8 cellular contexts compared by ENCODE assay signal in the genomic region with DNA sequence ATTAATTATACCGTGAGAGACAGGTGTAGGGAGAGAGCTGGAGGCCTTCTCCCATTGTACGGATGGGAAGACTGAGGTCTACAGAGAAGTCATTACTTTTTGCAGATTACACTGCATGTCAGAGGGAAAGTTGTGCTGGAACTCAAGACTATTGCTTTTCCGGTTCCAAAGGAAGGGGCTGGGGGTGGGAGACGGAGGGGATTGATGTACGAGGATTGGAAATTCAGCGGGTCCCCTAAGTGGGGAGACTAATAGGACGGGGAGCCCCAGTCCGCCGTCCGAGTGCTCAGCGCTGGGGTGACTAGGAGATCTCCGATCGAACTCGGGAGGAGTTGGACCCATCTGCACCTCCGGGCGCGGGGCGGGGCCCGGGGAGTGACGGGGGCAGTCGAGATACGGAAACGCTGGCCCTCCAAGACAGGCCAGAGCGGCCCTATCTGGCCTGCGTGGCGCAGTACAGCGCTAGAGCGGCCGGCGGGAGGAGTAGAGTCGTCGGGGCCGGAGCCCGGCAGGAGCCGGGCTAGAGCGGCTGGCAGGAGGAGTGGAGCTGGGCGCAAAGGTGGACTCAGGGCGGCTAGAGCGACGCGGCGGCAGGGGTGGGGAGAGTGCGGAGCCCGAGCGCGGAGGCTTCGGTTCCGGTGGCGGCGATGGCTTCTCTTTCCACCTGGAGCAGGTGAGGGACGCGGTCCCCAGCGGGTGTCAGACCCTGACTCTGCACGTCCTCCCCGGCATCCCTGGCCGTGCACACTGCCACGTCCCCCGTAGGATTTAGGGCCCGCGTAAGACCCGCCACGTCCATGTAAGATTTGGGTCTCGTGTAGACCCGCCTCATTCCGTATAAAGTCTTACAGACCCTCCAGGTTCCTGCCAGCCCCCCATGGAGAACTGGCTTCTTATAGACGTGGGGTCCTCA. TPM values are rescaled to one million over a fixed set of nuclear protein-coding genes. Genes with fewer than 3 reads are reported as not detected.
DNase-seq lines count a peak whose midpoint lies in the region; ATAC-seq and TF ChIP-seq lines count a peak whose summit lies in the region.

No MANE protein-coding gene starts in this region.

- peak overlapping the region; percentile 99 for H3K27ac Mint-ChIP-seq in activated naive CD8-positive, alpha-beta T cell
- H3K27ac Mint-ChIP-seq in glutamatergic neuron (ENCODE audit: unreplicated experiment) (peak overlapping the region; percentile 75), osteocyte (ENCODE audit: unreplicated experiment) (peak overlapping the region; percentile 95)

- H3K9me3 ChIP-seq in thymus (ENCODE audit: control insufficient read depth): no peaks in the 10 kb centered on the region

- H3K4me3 Mint-ChIP-seq in activated naive CD8-positive, alpha-beta T cell: peak overlapping the region; percentile 91
- H3K4me3 Mint-ChIP-seq in glutamatergic neuron (ENCODE audit: unreplicated experiment): peak overlapping the region; percentile 94
- H3K4me3 Mint-ChIP-seq in osteocyte (ENCODE audit: unreplicated experiment): peak overlapping the region; percentile 92

- no peaks in the 10 kb centered on the region for H3K27me3 ChIP-seq in thymus (ENCODE audit: control insufficient read depth, insufficient read depth)

- peaks cover 57% of the 10 kb centered on the region for H3K4me1 Mint-ChIP-seq in activated naive CD8-positive, alpha-beta T cell (ENCODE audit: low read depth)
- H3K4me1 Mint-ChIP-seq in glutamatergic neuron (ENCODE audit: low read depth, unreplicated experiment): peaks cover 11% of the 10 kb centered on the region
- H3K4me1 Mint-ChIP-seq in osteocyte (ENCODE audit: unreplicated experiment): peaks cover 29% of the 10 kb centered on the region

- no peaks in the 10 kb centered on the region for H3K27me3 Mint-ChIP-seq in activated naive CD8-positive, alpha-beta T cell
- H3K27me3 Mint-ChIP-seq in glutamatergic neuron (ENCODE audit: unreplicated experiment): peaks cover 9% of the 10 kb centered on the region
- no peaks in the 10 kb centered on the region for H3K27me3 Mint-ChIP-seq in osteocyte (ENCODE audit: unreplicated experiment)

- H3K27ac ChIP-seq in thymus (ENCODE audit: low read depth): peak overlapping the region; percentile 98

- POLR2A ChIA-PET in GM10248 (lab: Yijun Ruan, JAX): interaction anchor here (0.6 to 1.2 kb wide), 5 partner anchors 11 to 60 kb away, joined by 3 to 4 read pairs (median 4); no protein-coding TSS in a partner anchor

- peaks cover 4% of the 10 kb centered on the region for H3K36me3 Mint-ChIP-seq in activated naive CD8-positive, alpha-beta T cell
- H3K36me3 Mint-ChIP-seq in glutamatergic neuron (ENCODE audit: unreplicated experiment): no peaks in the 10 kb centered on the region
- H3K36me3 Mint-ChIP-seq in osteocyte (ENCODE audit: unreplicated experiment): no peaks in the 10 kb centered on the region

- peaks cover 8% of the 10 kb centered on the region for H3K36me3 ChIP-seq in thymus (ENCODE audit: control insufficient read depth, insufficient read depth)

- DNase-seq in GM10248 (ENCODE audit: extremely low spot score): peak; percentile 93
- peak; percentile 89 for DNase-seq in NCI-H1048 (lab: John Stamatoyannopoulos, UW)
- peak; percentile 95 for DNase-seq in glutamatergic neuron
- peak; percentile 97 for DNase-seq in osteocyte (ENCODE audit: extremely low spot score, unreplicated experiment)

- peaks cover 27% of the 10 kb centered on the region for H3K4me1 ChIP-seq in thymus (ENCODE audit: control insufficient read depth, insufficient read depth, low read length)

- H3K4me3 ChIP-seq in thymus (ENCODE audit: low read length): peak overlapping the region; percentile 86

- TF ChIP-seq CTCF in GM10248 (IDR thresholded peaks at IDR 0.05; ENCODE audit: control extremely low read depth, extremely low read depth, low read depth, missing control alignments) (peak; percentile 8), glutamatergic neuron (IDR thresholded peaks at IDR 0.05; ENCODE audit: partially characterized antibody, unreplicated experiment) (no peak), osteocyte (IDR thresholded peaks at IDR 0.05) (peak; percentile 40)

- CTCF ChIA-PET in GM10248 (lab: Yijun Ruan, JAX): interaction anchor here (1.0 to 8.2 kb wide), 6 partner anchors 11 to 74 kb away, joined by 3 to 60 read pairs (median 4); partner anchors contain the start of gene RPS19

- no peaks in the 10 kb centered on the region for H3K9me3 Mint-ChIP-seq in activated naive CD8-positive, alpha-beta T cell (ENCODE audit: low read depth)
- peaks cover 8% of the 10 kb centered on the region for H3K9me3 Mint-ChIP-seq in glutamatergic neuron (ENCODE audit: unreplicated experiment)
- H3K9me3 Mint-ChIP-seq in osteocyte (ENCODE audit: unreplicated experiment): no peaks in the 10 kb centered on the region

- WGBS in thymus: 1% methylated on average over 66 of the region's 66 CpGs

- ATAC-seq in HG02571 (IDR thresholded peaks at IDR 0.05; ENCODE audit: unreplicated experiment): peak; percentile 73
- ATAC-seq in SK-N-SH treated with all-trans-retinoic acid at 6 μM for 48 hours: peak; percentile 99

TF ChIP-seq in SK-N-SH treated with all-trans-retinoic acid at 6 μM for 48 hours, 23 proteins besides CTCF, POLR2A, EP300 and RAD21:
- TF ChIP-seq ESRRG (CRISPR knock-in tag; IDR thresholded peaks at IDR 0.05): no peak
- TF ChIP-seq ARNTL (CRISPR knock-in tag; IDR thresholded peaks at IDR 0.05; ENCODE audit: borderline replicate concordance, low read depth): no peak
- TF ChIP-seq, protein P1, sequence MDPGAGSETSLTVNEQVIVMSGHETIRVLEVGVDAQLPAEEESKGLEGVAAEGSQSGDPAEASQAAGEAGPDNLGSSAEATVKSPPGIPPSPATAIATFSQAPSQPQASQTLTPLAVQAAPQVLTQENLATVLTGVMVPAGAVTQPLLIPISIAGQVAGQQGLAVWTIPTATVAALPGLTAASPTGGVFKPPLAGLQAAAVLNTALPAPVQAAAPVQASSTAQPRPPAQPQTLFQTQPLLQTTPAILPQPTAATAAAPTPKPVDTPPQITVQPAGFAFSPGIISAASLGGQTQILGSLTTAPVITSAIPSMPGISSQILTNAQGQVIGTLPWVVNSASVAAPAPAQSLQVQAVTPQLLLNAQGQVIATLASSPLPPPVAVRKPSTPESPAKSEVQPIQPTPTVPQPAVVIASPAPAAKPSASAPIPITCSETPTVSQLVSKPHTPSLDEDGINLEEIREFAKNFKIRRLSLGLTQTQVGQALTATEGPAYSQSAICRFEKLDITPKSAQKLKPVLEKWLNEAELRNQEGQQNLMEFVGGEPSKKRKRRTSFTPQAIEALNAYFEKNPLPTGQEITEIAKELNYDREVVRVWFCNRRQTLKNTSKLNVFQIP (CRISPR knock-in tag; IDR thresholded peaks at IDR 0.05; ENCODE audit: borderline replicate concordance, low read depth): no peak
- TF ChIP-seq SNAI2 (CRISPR knock-in tag; IDR thresholded peaks at IDR 0.05): no peak
- no peak for TF ChIP-seq PATZ1 (CRISPR knock-in tag; IDR thresholded peaks at IDR 0.05; ENCODE audit: borderline replicate concordance)
- TF ChIP-seq RARB (CRISPR knock-in tag; IDR thresholded peaks at IDR 0.05): no peak

RNA-seq across cellular contexts. Expression of gene ARHGEF1, which starts 1.1 kb away (rescaled TPM):
- 78.7 TPM for total RNA-seq in glutamatergic neuron (ENCODE audit: unreplicated experiment)
- 85.1 and 97.3 TPM in 2 replicates for total RNA-seq in osteocyte
- 630 TPM for polyA plus RNA-seq in thymus

RNA-seq across cellular contexts. Expression of gene CD79A, which starts 7.0 kb away (rescaled TPM):
- not detected for total RNA-seq in glutamatergic neuron (ENCODE audit: unreplicated experiment)
- not detected in 2 replicates for total RNA-seq in osteocyte
- 74.4 TPM for polyA plus RNA-seq in thymus

RNA-seq across cellular contexts. Expression of gene RPS19, which starts 24.0 kb away (rescaled TPM):
- 1,637 TPM for total RNA-seq in glutamatergic neuron (ENCODE audit: unreplicated experiment)
- 1,810 and 1,837 TPM in 2 replicates for total RNA-seq in osteocyte
- polyA plus RNA-seq in thymus: 3,799 TPM

RNA-seq across cellular contexts. Expression of gene DMRTC2, which starts 39.2 kb away (rescaled TPM):
- total RNA-seq in glutamatergic neuron (ENCODE audit: unreplicated experiment): not detected
- not detected in 2 replicates for total RNA-seq in osteocyte
- polyA plus RNA-seq in thymus: 0.07 TPM

RNA-seq across cellular contexts. Expression of gene LYPD4, which starts 39.6 kb away (rescaled TPM):
- not detected for total RNA-seq in glutamatergic neuron (ENCODE audit: unreplicated experiment)
- not detected in 2 replicates for total RNA-seq in osteocyte
- 0.09 TPM for polyA plus RNA-seq in thymus

Comparison
In these comparisons a context has a peak if more than half of its experiments do, and no peak if none do; other contexts are left out.
1. Peak in every context shown above with its lines: DNase-seq, ATAC-seq, H3K4me3 ChIP-seq and H3K27ac ChIP-seq.